Comparison of ENCODE assay signal across 1 cellular context in the genomic region with DNA sequence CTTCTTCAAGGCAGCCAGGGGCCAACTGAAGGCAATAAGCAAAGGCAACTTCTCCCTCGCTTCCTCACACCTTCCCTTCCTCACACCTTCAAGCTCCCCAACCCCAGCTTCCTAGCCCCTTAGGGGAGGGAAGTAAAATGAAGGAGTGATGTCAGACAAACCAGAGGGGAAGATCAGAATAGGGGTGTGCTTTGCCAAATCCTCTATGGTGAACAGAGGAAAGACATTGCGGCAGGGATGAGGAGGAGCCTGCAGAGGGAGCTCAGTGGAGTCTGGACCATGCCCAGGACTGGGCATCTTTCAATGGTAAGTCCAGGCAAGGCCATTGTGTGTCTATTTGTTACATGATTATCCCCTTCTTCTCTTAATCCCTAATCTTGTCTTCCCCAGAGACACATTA.
TF ChIP-seq lines count a peak whose summit lies in the region.

No MANE protein-coding gene starts in this region.

TF ChIP-seq in A549, 52 proteins besides CTCF, POLR2A, EP300 and RAD21 (continued from another document):
- TF ChIP-seq, protein P1, sequence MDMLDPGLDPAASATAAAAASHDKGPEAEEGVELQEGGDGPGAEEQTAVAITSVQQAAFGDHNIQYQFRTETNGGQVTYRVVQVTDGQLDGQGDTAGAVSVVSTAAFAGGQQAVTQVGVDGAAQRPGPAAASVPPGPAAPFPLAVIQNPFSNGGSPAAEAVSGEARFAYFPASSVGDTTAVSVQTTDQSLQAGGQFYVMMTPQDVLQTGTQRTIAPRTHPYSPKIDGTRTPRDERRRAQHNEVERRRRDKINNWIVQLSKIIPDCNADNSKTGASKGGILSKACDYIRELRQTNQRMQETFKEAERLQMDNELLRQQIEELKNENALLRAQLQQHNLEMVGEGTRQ (IDR thresholded peaks at IDR 0.05): no peak
- no peak for TF ChIP-seq MAFK (IDR thresholded peaks at IDR 0.05; ENCODE audit: partially characterized antibody)
- no peak for TF ChIP-seq CBX2 (IDR thresholded peaks at IDR 0.05; ENCODE audit: borderline replicate concordance, low read depth)
- TF ChIP-seq RNF2 (IDR thresholded peaks at IDR 0.05; ENCODE audit: borderline replicate concordance, low read depth): no peak
- TF ChIP-seq POLR2AphosphoS2 (conservative IDR thresholded peaks at IDR 0.05; ENCODE audit: low read length): no peak
- no peak for TF ChIP-seq ELK1 (IDR thresholded peaks at IDR 0.05; ENCODE audit: low read depth, low read length)
- no peak for TF ChIP-seq RFX5 (IDR thresholded peaks at IDR 0.05)
- TF ChIP-seq FOXS1 (CRISPR knock-in tag; IDR thresholded peaks at IDR 0.05): no peak
